8 cellular contexts compared by ENCODE assay signal in the genomic region with DNA sequence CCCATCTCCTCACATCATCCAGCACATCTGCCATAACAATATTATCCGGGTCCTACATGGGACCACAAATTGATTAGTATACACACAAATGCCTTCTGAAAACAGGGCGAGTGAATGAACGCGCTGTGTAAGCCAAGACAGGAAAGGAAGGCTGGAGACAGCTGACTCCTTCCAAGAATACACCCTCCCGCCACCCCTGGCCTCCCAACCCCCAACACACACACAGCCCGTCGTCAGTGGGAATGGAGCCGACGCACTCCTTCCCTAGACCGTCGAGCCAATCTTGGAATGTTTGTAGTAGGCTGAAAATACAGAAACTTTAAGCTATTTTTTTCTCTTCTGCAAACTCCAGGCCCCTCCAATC. TPM values are rescaled to one million over a fixed set of nuclear protein-coding genes. Genes with fewer than 3 reads are reported as not detected.
DNase-seq lines count a peak whose midpoint lies in the region; ATAC-seq and TF ChIP-seq lines count a peak whose summit lies in the region.

No MANE protein-coding gene starts in this region.

- H3K4me3 ChIP-seq in iPS-18c (ENCODE audit: insufficient read depth, low read depth, low read length) (peak overlapping the region; percentile 50; the same call in 1 of the 2 replicates), stomach (peak overlapping the region; percentile 60 to 68 (median 63))

- no peaks in the 10 kb centered on the region for H3K9me3 Mint-ChIP-seq in activated CD8-positive, alpha-beta T cell treated with anti-CD3 and anti-CD28 coated beads, Interleukin-2, amount 10 ng/mL, durations not matched to agents 7 days and 5 days (ENCODE audit: insufficient read depth)

- peak overlapping the region; percentile 77 to 89 (median 86) for H3K27ac ChIP-seq in stomach

- DNase-seq in activated CD8-positive, alpha-beta T cell treated with anti-CD3 and anti-CD28 coated beads, Interleukin-2, amount 10 ng/mL, durations not matched to agents 7 days and 5 days: no peak
- DNase-seq in stomach (no peak), NCI-H226 (no peak), GM03348 (ENCODE audit: low spot score) (no peak), erythroblast (lab: John Stamatoyannopoulos, UW) (no peak)

- H3K27ac Mint-ChIP-seq in activated CD8-positive, alpha-beta T cell treated with anti-CD3 and anti-CD28 coated beads, Interleukin-2, amount 10 ng/mL, durations not matched to agents 7 days and 5 days: peak overlapping the region; percentile 86

- H3K27me3 ChIP-seq in stomach: no peaks in the 10 kb centered on the region

- CTCF ChIA-PET in activated CD8-positive, alpha-beta T cell treated with anti-CD3 and anti-CD28 coated beads, Interleukin-2, amount 10 ng/mL, durations not matched to agents 7 days and 5 days (lab: Charles Lee): interaction anchor here (0.7 to 2.3 kb wide), 5 partner anchors 37 to 797 kb away, joined by 3 to 9 read pairs (median 4); partner anchors contain the start of genes APEX2 and RRAGB

- TF ChIP-seq EP300 in stomach (IDR thresholded peaks at IDR 0.05): no peak

- H3K4me1 Mint-ChIP-seq in activated CD8-positive, alpha-beta T cell treated with anti-CD3 and anti-CD28 coated beads, Interleukin-2, amount 10 ng/mL, durations not matched to agents 7 days and 5 days (ENCODE audit: low read depth): peaks cover 11% of the 10 kb centered on the region

- POLR2A ChIA-PET in activated CD8-positive, alpha-beta T cell treated with anti-CD3 and anti-CD28 coated beads, Interleukin-2, amount 10 ng/mL, durations not matched to agents 7 days and 5 days (lab: Charles Lee): interaction anchor here (0.6 to 1.6 kb wide), 2 partner anchors 37 to 452 kb away, joined by 3 to 11 read pairs; no protein-coding TSS in a partner anchor

- H3K4me1 ChIP-seq in stomach: peaks cover 0 to 7% (median 0%) of the 10 kb centered on the region in 4 donors

- peak overlapping the region; percentile 88 for H3K4me3 Mint-ChIP-seq in activated CD8-positive, alpha-beta T cell treated with anti-CD3 and anti-CD28 coated beads, Interleukin-2, amount 10 ng/mL, durations not matched to agents 7 days and 5 days

- WGBS in stomach, 5 donors: 0 to 39% (median 3%) methylated on average over 8 to 11 of the region's 11 CpGs

- ATAC-seq in GM18519 (IDR thresholded peaks at IDR 0.05; ENCODE audit: low FRiP score, unreplicated experiment) (peak; percentile 2), HG02885 (IDR thresholded peaks at IDR 0.05; ENCODE audit: poor library complexity, unreplicated experiment) (peak; percentile 32)
- ATAC-seq in activated CD8-positive, alpha-beta T cell treated with anti-CD3 and anti-CD28 coated beads, Interleukin-2, amount 10 ng/mL, durations not matched to agents 7 days and 5 days: peak; percentile 18

- intact Hi-C loops in stomach (cut with DNase I; ENCODE audit: low total_unique reads): no loop called here

- TF ChIP-seq CTCF in stomach (IDR thresholded peaks at IDR 0.05): no peak

- no peaks in the 10 kb centered on the region for H3K36me3 ChIP-seq in stomach

- no peaks in the 10 kb centered on the region for H3K27me3 Mint-ChIP-seq in activated CD8-positive, alpha-beta T cell treated with anti-CD3 and anti-CD28 coated beads, Interleukin-2, amount 10 ng/mL, durations not matched to agents 7 days and 5 days (ENCODE audit: low read depth)

- no peak for TF ChIP-seq POLR2A in stomach (IDR thresholded peaks at IDR 0.05)
- no peak for TF ChIP-seq POLR2A in erythroblast (IDR thresholded peaks at IDR 0.05; ENCODE audit: low read length)

- H3K36me3 Mint-ChIP-seq in activated CD8-positive, alpha-beta T cell treated with anti-CD3 and anti-CD28 coated beads, Interleukin-2, amount 10 ng/mL, durations not matched to agents 7 days and 5 days (ENCODE audit: low read depth): no peaks in the 10 kb centered on the region

- H3K9me3 ChIP-seq in iPS-18c (ENCODE audit: control insufficient read depth, insufficient read depth, low read length) (peaks cover 8% of the 10 kb centered on the region), stomach (no peaks in the 10 kb centered on the region)

RNA-seq across cellular contexts. Expression of gene MAGEH1, which starts 0.3 kb away (rescaled TPM):
- total RNA-seq in activated CD8-positive, alpha-beta T cell treated with anti-CD3 and anti-CD28 coated beads, Interleukin-2, amount 10 ng/mL, durations not matched to agents 7 days and 5 days: 10 to 100 TPM; 13.1 to 14.3 TPM
- total RNA-seq in stomach: 10 to 100 TPM in 3 of 5 donors, 1 to 10 TPM in 1, not detected in 1; 1.8 to 31.8 (median 21.0) TPM
- polyA plus RNA-seq in stomach: 10 to 100 TPM in 2 of 3 donors, 1 to 10 TPM in 1; 9.5 to 16.9 (median 13.5) TPM

RNA-seq across cellular contexts. Expression of gene USP51, which starts 38.0 kb away (rescaled TPM):
- 1 to 10 TPM; 1.2 TPM for total RNA-seq in activated CD8-positive, alpha-beta T cell treated with anti-CD3 and anti-CD28 coated beads, Interleukin-2, amount 10 ng/mL, durations not matched to agents 7 days and 5 days
- total RNA-seq in stomach: 1 to 10 TPM in 2 of 5 donors, under 1 TPM in 1, not detected in 2; 0.29 to 2.2 (median 1.2) TPM
- polyA plus RNA-seq in stomach: under 1 TPM; 0.40 to 0.46 (median 0.44) TPM
